ENCODE assay signal across 18 cellular contexts in genomic region chr4:55491486-55491885, GRCh38.
"Had no signal": no experiment of that assay in that cellular context is flagged by ENCODE, and none has a peak within 500 bp of the region (broad histone marks: within the 10 kb centered on the region; RNA-seq: fewer than 3 reads in every experiment).

No MANE protein-coding gene starts in this region.

- H3K27me3 ChIP-seq: ascending aorta, colonic mucosa, heart left ventricle, right lobe of liver, spleen, tibial artery had no signal

- H3K9me3 Mint-ChIP-seq: activated CD4-positive, alpha-beta memory T cell treated with anti-CD3 and anti-CD28 coated beads for 36 hours; activated naive CD8-positive, alpha-beta T cell treated with anti-CD3 and anti-CD28 coated beads, Interleukin-2, amount 10 ng/mL, durations not matched to agents 7 days and 5 days; activated T-cell treated with anti-CD3 and anti-CD28 coated beads, Interleukin-2, amount 50 U/mL, for 4 hours had no signal

- H3K9me3 ChIP-seq: ascending aorta, colonic mucosa, psoas muscle, right lobe of liver, tibial artery had no signal

- H3K4me3 Mint-ChIP-seq: activated CD4-positive, alpha-beta memory T cell treated with anti-CD3 and anti-CD28 coated beads for 36 hours; activated naive CD8-positive, alpha-beta T cell treated with anti-CD3 and anti-CD28 coated beads, Interleukin-2, amount 10 ng/mL, durations not matched to agents 7 days and 5 days; activated T-cell treated with anti-CD3 and anti-CD28 coated beads, Interleukin-2, amount 50 U/mL, for 4 hours; nephron; stimulated activated memory B cell treated with anti-CD40 and anti-IgM and Interleukin-4, amounts not matched to agents 10 μg/mL and 1 μg/mL and 100 μg/mL, for 72 hours had no signal

- H3K4me1 Mint-ChIP-seq: activated naive CD8-positive, alpha-beta T cell treated with anti-CD3 and anti-CD28 coated beads, Interleukin-2, amount 10 ng/mL, durations not matched to agents 7 days and 5 days; nephron; stimulated activated memory B cell treated with anti-CD40 and anti-IgM and Interleukin-4, amounts not matched to agents 10 μg/mL and 1 μg/mL and 100 μg/mL, for 72 hours had no signal

- ATAC-seq: activated T-cell treated with anti-CD3 and anti-CD28 coated beads, Interleukin-2, amount 50 U/mL, for 4 hours; heart left ventricle; left lobe of liver; psoas muscle; right lobe of liver; stimulated activated memory B cell treated with anti-CD40 and anti-IgM and Interleukin-4, amounts not matched to agents 10 μg/mL and 1 μg/mL and 100 μg/mL, for 72 hours had no signal

- H3K4me3 ChIP-seq: ascending aorta, colonic mucosa, heart left ventricle, psoas muscle, right lobe of liver, spleen, tibial artery had no signal

- H3K36me3 ChIP-seq: colonic mucosa had no signal

- H3K4me1 ChIP-seq: ascending aorta, colonic mucosa, heart left ventricle, psoas muscle, right lobe of liver, spleen, tibial artery had no signal

- H3K27me3 Mint-ChIP-seq: activated CD4-positive, alpha-beta memory T cell treated with anti-CD3 and anti-CD28 coated beads for 36 hours; activated naive CD8-positive, alpha-beta T cell treated with anti-CD3 and anti-CD28 coated beads, Interleukin-2, amount 10 ng/mL, durations not matched to agents 7 days and 5 days; stimulated activated memory B cell treated with anti-CD40 and anti-IgM and Interleukin-4, amounts not matched to agents 10 μg/mL and 1 μg/mL and 100 μg/mL, for 72 hours had no signal

- H3K27ac ChIP-seq: ascending aorta, colonic mucosa, heart left ventricle, psoas muscle, right lobe of liver, spleen, tibial artery had no signal

- H3K27ac Mint-ChIP-seq: activated CD4-positive, alpha-beta memory T cell treated with anti-CD3 and anti-CD28 coated beads for 36 hours; activated naive CD8-positive, alpha-beta T cell treated with anti-CD3 and anti-CD28 coated beads, Interleukin-2, amount 10 ng/mL, durations not matched to agents 7 days and 5 days; nephron; stimulated activated memory B cell treated with anti-CD40 and anti-IgM and Interleukin-4, amounts not matched to agents 10 μg/mL and 1 μg/mL and 100 μg/mL, for 72 hours had no signal

- DNase-seq: activated CD4-positive, alpha-beta memory T cell treated with anti-CD3 and anti-CD28 coated beads for 36 hours; activated CD4-positive, alpha-beta T cell treated with anti-CD3 and anti-CD28 coated beads for 1 hour; activated effector memory CD4-positive, alpha-beta T cell treated with anti-CD3 and anti-CD28 coated beads, Interleukin-2, amount 50 U/mL, for 16 hours; activated naive CD8-positive, alpha-beta T cell treated with anti-CD3 and anti-CD28 coated beads, Interleukin-2, amount 10 ng/mL, durations not matched to agents 7 days and 5 days; activated T-cell treated with anti-CD3 and anti-CD28 coated beads, Interleukin-2, amount 50 U/mL, for 4 hours; colonic mucosa; heart left ventricle; occipital lobe; psoas muscle; right lobe of liver; spleen; stimulated activated CD4-positive, alpha-beta T cell treated with anti-CD3 and anti-CD28 coated beads, Interleukin-1b, Interleukin-23, amount 100 ng/mL, for 48 hours; T-helper 9 cell; tibial artery had no signal
